ENCODE assay signal across 9 cellular contexts in the genomic region with DNA sequence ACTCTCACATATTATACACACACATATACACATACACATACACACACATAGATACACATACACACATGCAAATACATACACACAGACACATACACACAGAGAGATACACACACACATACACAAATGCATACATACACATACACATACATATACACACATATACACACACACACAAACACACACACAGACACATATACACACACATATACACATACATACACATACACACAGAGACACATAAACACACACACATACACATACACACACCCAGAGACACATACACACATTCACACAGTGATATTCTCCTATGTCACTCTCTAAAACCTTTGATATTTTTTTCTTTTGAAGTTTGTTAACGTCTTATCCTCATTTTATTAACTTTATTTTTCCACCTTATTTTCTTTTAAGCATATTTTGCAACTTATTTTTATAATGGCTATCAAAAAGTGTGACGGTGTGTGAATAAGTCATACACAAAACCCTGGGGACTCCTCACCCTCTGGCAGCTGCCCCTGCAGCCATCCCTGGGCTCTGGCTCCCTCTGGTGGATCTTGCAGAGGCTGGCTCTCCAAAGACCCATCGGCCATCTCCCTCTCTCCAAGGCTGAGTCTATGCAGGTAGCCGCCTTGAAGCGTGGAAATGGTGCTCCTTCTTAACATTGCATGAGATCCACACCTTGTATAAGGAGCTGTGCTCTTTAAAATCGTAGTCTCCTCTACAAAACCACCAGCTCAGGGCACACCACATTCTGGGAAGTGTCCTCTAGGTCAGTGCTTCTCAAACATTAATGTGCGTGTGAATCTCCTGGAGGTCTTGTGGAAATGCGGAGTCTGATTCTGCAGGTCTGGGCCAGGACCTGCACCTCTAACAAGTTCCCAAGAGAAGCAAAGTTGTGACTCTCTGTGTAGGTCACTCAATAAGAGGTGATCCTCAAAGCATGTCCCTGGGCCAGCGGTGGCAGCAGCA. TPM values are rescaled to one million over a fixed set of nuclear protein-coding genes. Genes with fewer than 3 reads are reported as not detected.
DNase-seq lines count a peak whose midpoint lies in the region; ATAC-seq lines count a peak whose summit lies in the region.
"Had no signal": no experiment of that assay in that cellular context is flagged by ENCODE, and none has a peak within 500 bp of the region (broad histone marks: within the 10 kb centered on the region; RNA-seq: fewer than 3 reads in every experiment).

No MANE protein-coding gene starts in this region.

- in situ Hi-C loops in T47D (cut with HindIII; ENCODE audit: low pct_unique_long_range_greater_than_20kb, low sequenced_read_pairs): no loop called here

- H3K9me3 ChIP-seq in CD4-positive, alpha-beta memory T cell (ENCODE audit: control insufficient read depth in 1 of 2, low read length in 2 of 2): no peaks in the 10 kb centered on the region

- peaks cover 0 to 1% (median 0%) of the 10 kb centered on the region in 8 donors for H3K9me3 Mint-ChIP-seq in CD4-positive, alpha-beta memory T cell
- H3K9me3 Mint-ChIP-seq in T-helper 2 cell treated with Interferon-gamma antibody and Interleukin-4, amounts not matched to agents 5 μg/mL and 100 μg/mL, for 36 hours: no peaks in the 10 kb centered on the region
- H3K9me3 Mint-ChIP-seq: IgD-negative memory B cell had no signal

- peaks cover 4 to 7% of the 10 kb centered on the region in 2 donors for H3K27me3 Mint-ChIP-seq in CD4-positive, alpha-beta memory T cell
- H3K27me3 Mint-ChIP-seq in T-helper 2 cell treated with Interferon-gamma antibody and Interleukin-4, amounts not matched to agents 5 μg/mL and 100 μg/mL, for 36 hours (ENCODE audit: low read depth): peaks cover 10% of the 10 kb centered on the region

- no peaks in the 10 kb centered on the region for H3K36me3 Mint-ChIP-seq in CD4-positive, alpha-beta memory T cell
- H3K36me3 Mint-ChIP-seq in T-helper 2 cell treated with Interferon-gamma antibody and Interleukin-4, amounts not matched to agents 5 μg/mL and 100 μg/mL, for 36 hours (ENCODE audit: low read depth): no peaks in the 10 kb centered on the region
- H3K36me3 Mint-ChIP-seq: IgD-negative memory B cell had no signal

- H3K27me3 ChIP-seq in CD4-positive, alpha-beta memory T cell (ENCODE audit: insufficient read depth, low read length): no peaks in the 10 kb centered on the region

- peak in 4 of 5 donors; percentile 20 to 28 (median 26) for DNase-seq in CD4-positive, alpha-beta memory T cell
- DNase-seq in NCI-H1105 treated with DMSO at 0.1 percent for 48 hours (lab: John Stamatoyannopoulos, UW): peak; percentile 40
- peak; percentile 7 for DNase-seq in T-helper 2 cell treated with Interferon-gamma antibody and Interleukin-4, amounts not matched to agents 5 μg/mL and 100 μg/mL, for 36 hours (ENCODE audit: low spot score)
- DNase-seq in T47D (ENCODE audit: low read depth in 1 of 2, low spot score in 1 of 2): peak; percentile 51 to 69
- DNase-seq in islet precursor cell: peak; percentile 87
- DNase-seq in stimulated activated CD4-positive, alpha-beta T cell treated with anti-CD3 and anti-CD28 coated beads, Interleukin-1b, Interleukin-23, amount 100 ng/mL, for 1 hour (ENCODE audit: low read depth in 2 of 2): peak; percentile 7 to 18

- intact Hi-C loops in CD4-positive, alpha-beta memory T cell (cut with micrococcal nuclease): loop anchor here (5.0 kb wide), 1 partner anchor 136 kb away; no protein-coding TSS in a partner anchor

- CTCF ChIA-PET in CD4-positive, alpha-beta memory T cell (lab: Charles Lee; ENCODE audit: partially characterized antibody): interaction anchor here (1.2 kb wide), 2 partner anchors 10 to 405 kb away, joined by 3 to 8 read pairs; no protein-coding TSS in a partner anchor

- no peaks in the 10 kb centered on the region for H3K36me3 ChIP-seq in CD4-positive, alpha-beta memory T cell (ENCODE audit: insufficient read depth, low read length)

- H3K27ac Mint-ChIP-seq in CD4-positive, alpha-beta memory T cell: no peak overlapping the region
- H3K27ac Mint-ChIP-seq in T-helper 2 cell treated with Interferon-gamma antibody and Interleukin-4, amounts not matched to agents 5 μg/mL and 100 μg/mL, for 36 hours: no peak overlapping the region

- H3K4me3 Mint-ChIP-seq in CD4-positive, alpha-beta memory T cell: no peak overlapping the region
- H3K4me3 Mint-ChIP-seq in T-helper 2 cell treated with Interferon-gamma antibody and Interleukin-4, amounts not matched to agents 5 μg/mL and 100 μg/mL, for 36 hours: no peak overlapping the region
- H3K4me3 Mint-ChIP-seq: IgD-negative memory B cell had no signal

- H3K4me1 Mint-ChIP-seq in CD4-positive, alpha-beta memory T cell: peaks cover 6 to 9% (median 8%) of the 10 kb centered on the region in 4 donors
- H3K4me1 Mint-ChIP-seq in T-helper 2 cell treated with Interferon-gamma antibody and Interleukin-4, amounts not matched to agents 5 μg/mL and 100 μg/mL, for 36 hours (ENCODE audit: low read depth): peaks cover 8% of the 10 kb centered on the region
- H3K4me1 Mint-ChIP-seq: IgD-negative memory B cell had no signal

- no peak overlapping the region for H3K4me3 ChIP-seq in CD4-positive, alpha-beta memory T cell (ENCODE audit: low read length in 2 of 2)

- H3K27ac ChIP-seq in CD4-positive, alpha-beta memory T cell (ENCODE audit: low read depth, low read length): no peak overlapping the region

- peak; percentile 70 for ATAC-seq in GM19467 (IDR thresholded peaks at IDR 0.05; ENCODE audit: unreplicated experiment)
- ATAC-seq in GM18517 (IDR thresholded peaks at IDR 0.05; ENCODE audit: unreplicated experiment): no peak

- POLR2A ChIA-PET in CD4-positive, alpha-beta memory T cell (lab: Charles Lee; ENCODE audit: partially characterized antibody): no interaction called here

- H3K4me1 ChIP-seq in CD4-positive, alpha-beta memory T cell (ENCODE audit: insufficient read depth, low read length): peaks cover 11% of the 10 kb centered on the region

RNA-seq across cellular contexts. Expression of a gene that starts 4.1 kb away (rescaled TPM):
- total RNA-seq in CD4-positive, alpha-beta memory T cell: not detected
- not detected for polyA plus RNA-seq in CD4-positive, alpha-beta memory T cell
- polyA plus RNA-seq: IgD-negative memory B cell had no signal

Comparison
In these comparisons a context has a peak if more than half of its experiments do, and no peak if none do; other contexts are left out.
1. DNase-seq: peak in every context shown above with its lines; median percentile 87 in islet precursor cell; 60 in T47D; 40 in NCI-H1105 treated with DMSO at 0.1 percent for 48 hours; 26 in CD4-positive, alpha-beta memory T cell; 12 in stimulated activated CD4-positive, alpha-beta T cell treated with anti-CD3 and anti-CD28 coated beads, Interleukin-1b, Interleukin-23, amount 100 ng/mL, for 1 hour; 7 in T-helper 2 cell treated with Interferon-gamma antibody and Interleukin-4, amounts not matched to agents 5 μg/mL and 100 μg/mL, for 36 hours.